In the genomic region with DNA sequence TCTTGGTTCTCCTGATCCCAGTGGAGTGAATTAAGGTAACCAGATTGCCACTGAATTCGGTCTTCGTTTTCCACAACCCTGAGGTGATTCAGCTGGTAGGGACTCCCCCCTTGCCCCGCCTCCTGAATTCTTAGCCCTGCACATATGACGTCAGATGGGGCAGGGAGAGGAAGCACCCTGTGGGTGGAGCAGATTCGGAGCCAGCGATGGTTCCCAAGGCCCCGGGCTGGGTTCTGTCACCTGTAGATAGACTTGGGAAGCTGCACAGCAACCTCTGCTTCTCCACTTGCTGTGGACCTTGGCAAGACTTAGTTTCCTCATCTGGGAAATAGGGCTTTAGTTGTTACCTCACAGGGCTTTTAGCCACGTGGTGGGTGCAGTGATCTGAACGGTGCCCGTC, we compare ENCODE assay signal across 15 cellular contexts.
DNase-seq lines count a peak whose midpoint lies in the region; ATAC-seq and TF ChIP-seq lines count a peak whose summit lies in the region.
"Had no signal": no experiment of that assay in that cellular context is flagged by ENCODE, and none has a peak within 500 bp of the region (broad histone marks: within the 10 kb centered on the region; RNA-seq: fewer than 3 reads in every experiment).

No MANE protein-coding gene starts in this region.

- H3K27me3 Mint-ChIP-seq in stimulated activated memory B cell treated with anti-CD40 and anti-IgM and Interleukin-4, amounts not matched to agents 10 μg/mL and 1 μg/mL and 100 μg/mL, for 72 hours: peaks cover 45% of the 10 kb centered on the region
- peaks cover 2% of the 10 kb centered on the region for H3K27me3 Mint-ChIP-seq in Caco-2 (ENCODE audit: insufficient read depth, unreplicated experiment)

- no peak for ATAC-seq in stimulated activated memory B cell treated with anti-CD40 and anti-IgM and Interleukin-4, amounts not matched to agents 10 μg/mL and 1 μg/mL and 100 μg/mL, for 72 hours
- no peak for ATAC-seq in Right ventricle myocardium inferior
- ATAC-seq: sciatic nerve, T-helper 17 cell had no signal

- H3K4me3 Mint-ChIP-seq in stimulated activated memory B cell treated with anti-CD40 and anti-IgM and Interleukin-4, amounts not matched to agents 10 μg/mL and 1 μg/mL and 100 μg/mL, for 72 hours: no peak overlapping the region
- no peak overlapping the region for H3K4me3 Mint-ChIP-seq in Caco-2 (ENCODE audit: unreplicated experiment)
- H3K4me3 Mint-ChIP-seq: T-helper 17 cell had no signal

- intact Hi-C loops in Right ventricle myocardium inferior (cut with DNase I): no loop called here
- intact Hi-C loops in Caco-2 (cut with micrococcal nuclease; ENCODE audit: unreplicated experiment): loop anchor here (2.0 to 10.0 kb wide), 3 partner anchors 189 to 331 kb away; no protein-coding TSS in a partner anchor

- no peak for TF ChIP-seq CTCF in Caco-2 (IDR thresholded peaks at IDR 0.05; ENCODE audit: insufficient read depth in 1 of 2, low read depth in 1 of 2, low read length in 1 of 2, severe bottlenecking in 1 of 2, unreplicated experiment in 1 of 2)

- BruUV-seq in Caco-2 (replicated peaks; lab: Mats Ljungman, UMichigan): no TSS peak

- no peaks in the 10 kb centered on the region for H3K36me3 Mint-ChIP-seq in stimulated activated memory B cell treated with anti-CD40 and anti-IgM and Interleukin-4, amounts not matched to agents 10 μg/mL and 1 μg/mL and 100 μg/mL, for 72 hours
- H3K36me3 Mint-ChIP-seq in Caco-2 (ENCODE audit: insufficient read depth, unreplicated experiment): peaks cover 7% of the 10 kb centered on the region

- H3K4me3 ChIP-seq in Caco-2 (ENCODE audit: low read depth, low read length): no peak overlapping the region
- H3K4me3 ChIP-seq: esophagus muscularis mucosa had no signal

- no peaks in the 10 kb centered on the region for H3K4me1 ChIP-seq in Caco-2

- POLR2A ChIA-PET in Caco-2 (lab: Charles Lee): no interaction called here

- peaks cover 17% of the 10 kb centered on the region for H3K4me1 Mint-ChIP-seq in stimulated activated memory B cell treated with anti-CD40 and anti-IgM and Interleukin-4, amounts not matched to agents 10 μg/mL and 1 μg/mL and 100 μg/mL, for 72 hours
- H3K4me1 Mint-ChIP-seq in Caco-2 (ENCODE audit: low read depth, unreplicated experiment): peaks cover 7% of the 10 kb centered on the region

- 0 out of 2 replicates have a peak, but pooled peaks cover 7% of the 10 kb centered on the region for H3K9me3 ChIP-seq in Caco-2
- H3K9me3 ChIP-seq: esophagus muscularis mucosa had no signal

- peak; percentile 28 for DNase-seq in A172 (ENCODE audit: low spot score)
- peak; percentile 58 for DNase-seq in Daoy (ENCODE audit: low read depth)
- peak; percentile 21 for DNase-seq in RPMI7951 (ENCODE audit: low read depth)
- DNase-seq in hepatic stellate cell (ENCODE audit: low spot score): peak; percentile 60
- DNase-seq in NCI-H2081 (lab: John Stamatoyannopoulos, UW): no peak
- DNase-seq in Right ventricle myocardium inferior (ENCODE audit: missing footprints): no peak
- no peak for DNase-seq in Caco-2
- DNase-seq: activated CD4-positive, CD25-positive, alpha-beta regulatory T cell; activated naive CD4-positive, alpha-beta T cell; MV-4-11; NCI-H2081 treated with DMSO at 0.1 percent for 48 hours; T-helper 17 cell had no signal

- no peak overlapping the region for H3K27ac Mint-ChIP-seq in stimulated activated memory B cell treated with anti-CD40 and anti-IgM and Interleukin-4, amounts not matched to agents 10 μg/mL and 1 μg/mL and 100 μg/mL, for 72 hours
- H3K27ac Mint-ChIP-seq in Caco-2 (ENCODE audit: unreplicated experiment): no peak overlapping the region
- H3K27ac Mint-ChIP-seq: T-helper 17 cell had no signal

- no peaks in the 10 kb centered on the region for H3K27me3 ChIP-seq in Caco-2 (replicated peaks; ENCODE audit: control insufficient read depth, insufficient read depth, low read length)

- CTCF ChIA-PET in Caco-2 (lab: Charles Lee): no interaction called here

- no peaks in the 10 kb centered on the region for H3K9me3 Mint-ChIP-seq in stimulated activated memory B cell treated with anti-CD40 and anti-IgM and Interleukin-4, amounts not matched to agents 10 μg/mL and 1 μg/mL and 100 μg/mL, for 72 hours
- peaks cover 10% of the 10 kb centered on the region for H3K9me3 Mint-ChIP-seq in Caco-2 (ENCODE audit: unreplicated experiment)

- H3K36me3 ChIP-seq in Caco-2 (ENCODE audit: control insufficient read depth, insufficient read depth, low read length): no peaks in the 10 kb centered on the region
- H3K36me3 ChIP-seq: esophagus muscularis mucosa had no signal

Comparison
In these comparisons a context has a peak if more than half of its experiments do, and no peak if none do; other contexts are left out.
1. DNase-seq: peak in A172 (single experiment), Daoy (single experiment), RPMI7951 (single experiment) and hepatic stellate cell (single experiment); none in NCI-H2081 (0 of 2), Right ventricle myocardium inferior (single experiment) and Caco-2 (0 of 2).